In the genomic region with DNA sequence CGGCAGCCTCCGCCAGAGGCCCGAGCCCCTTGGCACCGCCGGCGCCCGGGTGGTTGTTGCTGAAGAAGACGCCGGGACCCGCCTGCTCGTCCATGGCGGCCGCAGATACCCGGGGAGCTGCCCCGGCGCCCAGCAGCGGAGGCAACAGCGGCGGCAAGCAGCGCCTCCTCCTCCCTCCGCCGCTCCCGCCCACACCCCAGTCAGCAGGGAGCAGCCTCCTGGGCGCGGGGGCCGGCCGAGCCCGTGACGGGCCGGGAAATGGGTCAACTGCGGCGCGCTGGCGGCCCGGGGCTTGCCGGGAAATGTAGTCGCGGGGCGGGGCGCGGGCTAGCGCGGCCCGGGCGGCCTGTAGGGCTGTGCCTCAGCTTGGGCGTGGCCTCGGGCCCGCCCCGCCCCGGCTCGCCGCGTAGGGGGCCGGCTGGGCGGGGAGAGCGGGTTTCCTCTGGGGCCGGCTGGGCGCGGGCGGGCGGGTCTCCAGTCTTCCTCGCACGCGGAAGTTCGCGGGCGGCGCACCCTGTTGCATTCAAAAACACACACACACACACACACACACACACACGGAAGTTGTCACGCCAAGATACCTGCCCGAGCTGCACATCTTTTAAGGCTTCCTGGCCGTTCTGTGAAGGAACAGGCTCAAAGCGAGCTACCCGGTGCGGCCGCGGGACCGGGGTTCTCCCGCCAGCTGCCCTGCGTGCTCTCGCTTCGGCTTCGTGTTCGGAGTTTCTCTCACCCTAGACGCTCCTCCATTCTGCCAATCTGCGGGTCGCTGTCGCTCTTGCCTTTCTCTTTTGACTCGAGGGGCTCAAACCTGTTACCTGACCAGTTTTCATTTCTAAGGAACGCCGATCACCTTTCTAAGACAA, we compare ENCODE assay signal across 8 cellular contexts. TPM values are rescaled to one million over a fixed set of nuclear protein-coding genes. Genes with fewer than 3 reads are reported as not detected.
DNase-seq lines count a peak whose midpoint lies in the region; ATAC-seq and TF ChIP-seq lines count a peak whose summit lies in the region.

A gene with protein sequence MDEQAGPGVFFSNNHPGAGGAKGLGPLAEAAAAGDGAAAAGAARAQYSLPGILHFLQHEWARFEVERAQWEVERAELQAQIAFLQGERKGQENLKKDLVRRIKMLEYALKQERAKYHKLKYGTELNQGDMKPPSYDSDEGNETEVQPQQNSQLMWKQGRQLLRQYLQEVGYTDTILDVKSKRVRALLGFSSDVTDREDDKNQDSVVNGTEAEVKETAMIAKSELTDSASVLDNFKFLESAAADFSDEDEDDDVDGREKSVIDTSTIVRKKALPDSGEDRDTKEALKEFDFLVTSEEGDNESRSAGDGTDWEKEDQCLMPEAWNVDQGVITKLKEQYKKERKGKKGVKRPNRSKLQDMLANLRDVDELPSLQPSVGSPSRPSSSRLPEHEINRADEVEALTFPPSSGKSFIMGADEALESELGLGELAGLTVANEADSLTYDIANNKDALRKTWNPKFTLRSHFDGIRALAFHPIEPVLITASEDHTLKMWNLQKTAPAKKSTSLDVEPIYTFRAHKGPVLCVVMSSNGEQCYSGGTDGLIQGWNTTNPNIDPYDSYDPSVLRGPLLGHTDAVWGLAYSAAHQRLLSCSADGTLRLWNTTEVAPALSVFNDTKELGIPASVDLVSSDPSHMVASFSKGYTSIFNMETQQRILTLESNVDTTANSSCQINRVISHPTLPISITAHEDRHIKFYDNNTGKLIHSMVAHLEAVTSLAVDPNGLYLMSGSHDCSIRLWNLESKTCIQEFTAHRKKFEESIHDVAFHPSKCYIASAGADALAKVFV (minus strand): TSS at position 167 of the 866 bp plus-strand sequence. CDS start 73 bp downstream, at position 94.

- H3K27ac Mint-ChIP-seq in activated T-cell treated with anti-CD3 and anti-CD28 coated beads, Interleukin-2, amount 50 U/mL, for 24 hours, result peak within 1 kb of the TSS; percentile 96

- H3K4me1 ChIP-seq in esophagus (ENCODE audit: control insufficient read depth in 2 of 2, insufficient read depth in 2 of 2, low read length in 1 of 2), result no peaks in the 10 kb centered on the region
- H3K4me1 ChIP-seq in muscle layer of duodenum (ENCODE audit: control insufficient read depth in 1 of 2, insufficient read depth in 2 of 2, low read length in 2 of 2), result peaks cover 0 to 14% of the 10 kb centered on the region in 2 donors

- peaks cover 49% of the 10 kb centered on the region for H3K4me1 Mint-ChIP-seq in activated T-cell treated with anti-CD3 and anti-CD28 coated beads, Interleukin-2, amount 50 U/mL, for 24 hours (ENCODE audit: low read depth)

- H3K4me3 Mint-ChIP-seq in activated T-cell treated with anti-CD3 and anti-CD28 coated beads, Interleukin-2, amount 50 U/mL, for 24 hours, result peak within 1 kb of the TSS; percentile 94

- H3K9me3 Mint-ChIP-seq in activated T-cell treated with anti-CD3 and anti-CD28 coated beads, Interleukin-2, amount 50 U/mL, for 24 hours, result no peaks in the 10 kb centered on the region

- no peaks in the 10 kb centered on the region for H3K36me3 ChIP-seq in esophagus (ENCODE audit: control insufficient read depth in 2 of 2, insufficient read depth in 2 of 2, low read length in 1 of 2)
- H3K36me3 ChIP-seq in muscle layer of duodenum (ENCODE audit: control insufficient read depth in 1 of 2, insufficient read depth in 2 of 2, low read length in 2 of 2), result no peaks in the 10 kb centered on the region

- peaks cover 12% of the 10 kb centered on the region for H3K36me3 Mint-ChIP-seq in activated T-cell treated with anti-CD3 and anti-CD28 coated beads, Interleukin-2, amount 50 U/mL, for 24 hours (ENCODE audit: low read depth)

- H3K4me3 ChIP-seq in esophagus (ENCODE audit: low read depth in 1 of 2, low read length in 2 of 2) (peak within 1 kb of the TSS; percentile 81 to 89), muscle layer of duodenum (ENCODE audit: low read depth in 1 of 2, low read length in 2 of 2) (peak within 1 kb of the TSS; percentile 92 to 94)

- no peaks in the 10 kb centered on the region for H3K27me3 Mint-ChIP-seq in activated T-cell treated with anti-CD3 and anti-CD28 coated beads, Interleukin-2, amount 50 U/mL, for 24 hours

- peak; percentile 86 for DNase-seq in DMS53 treated with DMSO at 0.1 percent for 48 hours (lab: John Stamatoyannopoulos, UW; ENCODE audit: unreplicated experiment)
- peak; percentile 94 for DNase-seq in KG1 (lab: John Stamatoyannopoulos, UW)
- DNase-seq in activated T-cell treated with anti-CD3 and anti-CD28 coated beads, Interleukin-2, amount 50 U/mL, for 24 hours, result peak; percentile 99
- DNase-seq in stimulated activated CD8-positive, alpha-beta memory T cell treated with anti-CD3 and anti-CD28 coated beads, Interleukin-7, amount 100 ng/mL, for 24 hours (ENCODE audit: low read depth), result peak; percentile 92

- WGBS in esophagus, 2 donors, result 0 to 1% methylated on average over 73 to 91 of the region's 91 CpGs

- H3K9me3 ChIP-seq in esophagus (ENCODE audit: control insufficient read depth in 2 of 2, insufficient read depth in 1 of 2, low read depth in 1 of 2, low read length in 1 of 2) (no peaks in the 10 kb centered on the region), muscle layer of duodenum (ENCODE audit: control insufficient read depth in 1 of 2, low read length in 2 of 2) (no peaks in the 10 kb centered on the region)

- H3K27ac ChIP-seq in esophagus (ENCODE audit: low read depth in 2 of 2, low read length in 1 of 2), result peak within 1 kb of the TSS; percentile 96
- peak within 1 kb of the TSS; percentile 94 for H3K27ac ChIP-seq in muscle layer of duodenum (ENCODE audit: low read length)

- ATAC-seq in GM21737 (IDR thresholded peaks at IDR 0.05; ENCODE audit: unreplicated experiment), result peak; percentile 98

- H3K27me3 ChIP-seq in esophagus (ENCODE audit: control insufficient read depth in 1 of 2, insufficient read depth in 2 of 2, low read length in 2 of 2) (no peaks in the 10 kb centered on the region), muscle layer of duodenum (ENCODE audit: low read depth, low read length) (no peaks in the 10 kb centered on the region)

TF ChIP-seq in PFSK-1, 5 proteins besides CTCF, POLR2A, EP300 and RAD21:
- TF ChIP-seq TAF1 (IDR thresholded peaks at IDR 0.05; ENCODE audit: borderline replicate concordance, insufficient read depth, low read length) (peak; percentile 14; the same call in 1 of the 2 replicates), FOXP2 (optimal IDR thresholded peaks at IDR 0.05; ENCODE audit: borderline replicate concordance, extremely low read depth, extremely low read length, insufficient read depth) (peak; percentile 8), POLR2AphosphoS5 (IDR thresholded peaks at IDR 0.05; ENCODE audit: low read depth, low read length) (peak; percentile 75), SIN3A (IDR thresholded peaks at IDR 0.05; ENCODE audit: borderline replicate concordance, insufficient read depth, low read length) (0 out of 2 replicates have a peak, but pooled peaks have one; percentile 33)
- TF ChIP-seq, protein P1, sequence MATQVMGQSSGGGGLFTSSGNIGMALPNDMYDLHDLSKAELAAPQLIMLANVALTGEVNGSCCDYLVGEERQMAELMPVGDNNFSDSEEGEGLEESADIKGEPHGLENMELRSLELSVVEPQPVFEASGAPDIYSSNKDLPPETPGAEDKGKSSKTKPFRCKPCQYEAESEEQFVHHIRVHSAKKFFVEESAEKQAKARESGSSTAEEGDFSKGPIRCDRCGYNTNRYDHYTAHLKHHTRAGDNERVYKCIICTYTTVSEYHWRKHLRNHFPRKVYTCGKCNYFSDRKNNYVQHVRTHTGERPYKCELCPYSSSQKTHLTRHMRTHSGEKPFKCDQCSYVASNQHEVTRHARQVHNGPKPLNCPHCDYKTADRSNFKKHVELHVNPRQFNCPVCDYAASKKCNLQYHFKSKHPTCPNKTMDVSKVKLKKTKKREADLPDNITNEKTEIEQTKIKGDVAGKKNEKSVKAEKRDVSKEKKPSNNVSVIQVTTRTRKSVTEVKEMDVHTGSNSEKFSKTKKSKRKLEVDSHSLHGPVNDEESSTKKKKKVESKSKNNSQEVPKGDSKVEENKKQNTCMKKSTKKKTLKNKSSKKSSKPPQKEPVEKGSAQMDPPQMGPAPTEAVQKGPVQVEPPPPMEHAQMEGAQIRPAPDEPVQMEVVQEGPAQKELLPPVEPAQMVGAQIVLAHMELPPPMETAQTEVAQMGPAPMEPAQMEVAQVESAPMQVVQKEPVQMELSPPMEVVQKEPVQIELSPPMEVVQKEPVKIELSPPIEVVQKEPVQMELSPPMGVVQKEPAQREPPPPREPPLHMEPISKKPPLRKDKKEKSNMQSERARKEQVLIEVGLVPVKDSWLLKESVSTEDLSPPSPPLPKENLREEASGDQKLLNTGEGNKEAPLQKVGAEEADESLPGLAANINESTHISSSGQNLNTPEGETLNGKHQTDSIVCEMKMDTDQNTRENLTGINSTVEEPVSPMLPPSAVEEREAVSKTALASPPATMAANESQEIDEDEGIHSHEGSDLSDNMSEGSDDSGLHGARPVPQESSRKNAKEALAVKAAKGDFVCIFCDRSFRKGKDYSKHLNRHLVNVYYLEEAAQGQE (IDR thresholded peaks at IDR 0.05; ENCODE audit: insufficient read depth in 1 of 2, low read depth in 2 of 2, low read length in 2 of 2), result 0 out of 4 replicates have a peak, but pooled peaks of 1 of the 2 experiments have one; percentile 37
TF ChIP-seq in PFSK-1: peak in this region for 5.

RNA-seq across cellular contexts. Expression of the gene that starts here (rescaled TPM):
- 9.7 TPM for polyA plus RNA-seq in PFSK-1 (2012; ENCODE audit: insufficient read length, low read depth)
- polyA plus RNA-seq in esophagus, result 10 to 100 TPM in 1 of 2 donors, 1 to 10 TPM in 1; 9.2 to 12.2 TPM

Comparison
In these comparisons a context has a peak if more than half of its experiments do, and no peak if none do; other contexts are left out.
1. Peak in every context shown above with its lines: DNase-seq, ATAC-seq, H3K4me3 ChIP-seq and H3K27ac ChIP-seq.